ENCODE assay signal across 9 cellular contexts in genomic region chr14:50040401-50040775, GRCh38.
A peak's percentile ranks its signal among the peaks of the same experiment; 100 is the strongest.
DNase-seq lines count a peak whose midpoint lies in the region; ATAC-seq, FAIRE-seq and TF ChIP-seq lines count a peak whose summit lies in the region.
"Had no signal": no experiment of that assay in that cellular context is flagged by ENCODE, and none has a peak within 500 bp of the region (broad histone marks: within the 10 kb centered on the region; RNA-seq: fewer than 3 reads in every experiment).

No MANE protein-coding gene starts in this region.

- peaks cover 29% of the 10 kb centered on the region for H3K4me1 Mint-ChIP-seq in astrocyte (ENCODE audit: low read depth, unreplicated experiment)

- H3K4me3 Mint-ChIP-seq in astrocyte (ENCODE audit: unreplicated experiment), result no peak overlapping the region

- H3K27ac ChIP-seq in AG04450 (ENCODE audit: low read depth, low read length) (peak overlapping the region; percentile 63), astrocyte (ENCODE audit: low read depth, low read length) (peak overlapping the region; percentile 75)

- peak; percentile 47 for DNase-seq in AG04450 (ENCODE audit: low read depth, low spot score)
- peak; percentile 86 for DNase-seq in SIG-M5 treated with dmso at 0.1 percent for 504 hours (lab: John Stamatoyannopoulos, UW; ENCODE audit: unreplicated experiment)
- peak; percentile 77 for DNase-seq in astrocyte (ENCODE audit: low read depth)
- peak in 1 of 3 donors; percentile 57 for DNase-seq in mucosa of descending colon
- DNase-seq in D341Med (ENCODE audit: low spot score), result no peak

- peak overlapping the region; percentile 54 for H2AFZ ChIP-seq in astrocyte (ENCODE audit: low read depth, low read length)

- intact Hi-C loops in mucosa of descending colon (cut with DNase I, micrococcal nuclease), result loop anchor here in 1 of 2 donors (10.0 kb wide), 1 partner anchor 176 kb away; no protein-coding TSS in a partner anchor

- no peak for FAIRE-seq in astrocyte (lab: Jason Lieb, UNC)
- FAIRE-seq: colon had no signal

- H3K9ac ChIP-seq in astrocyte (ENCODE audit: low read length), result peak overlapping the region; percentile 31

- no peak for TF ChIP-seq CTCF in AG04450 (IDR thresholded peaks at IDR 0.05; ENCODE audit: low read depth, low read length)
- TF ChIP-seq CTCF in astrocyte (IDR thresholded peaks at IDR 0.05; ENCODE audit: insufficient read depth, low read depth, low read length), result no peak
- TF ChIP-seq CTCF in mucosa of descending colon (IDR thresholded peaks at IDR 0.05), result no peak

- CTCF ChIA-PET in AG04450 (lab: Charles Lee), result interaction anchor here (1.5 kb wide), 1 partner anchor 178 kb away, joined by 4 read pairs; no protein-coding TSS in a partner anchor

- peaks cover 6% of the 10 kb centered on the region for H3K9me3 Mint-ChIP-seq in astrocyte (ENCODE audit: unreplicated experiment)

- H3K27ac Mint-ChIP-seq in astrocyte (ENCODE audit: unreplicated experiment), result peak overlapping the region; percentile 91

- H3K79me2 ChIP-seq in astrocyte (ENCODE audit: insufficient read depth, low read length), result no peaks in the 10 kb centered on the region

- H3K9me3 ChIP-seq in AG04450 (ENCODE audit: control insufficient read depth, insufficient read depth, low read length) (peaks cover 7% of the 10 kb centered on the region; the same call in 1 of the 2 replicates), astrocyte (ENCODE audit: insufficient read depth, low read depth, low read length) (no peaks in the 10 kb centered on the region), mucosa of descending colon (no peaks in the 10 kb centered on the region)

- H3K36me3 ChIP-seq in astrocyte (ENCODE audit: insufficient read depth, low read length) (no peaks in the 10 kb centered on the region), mucosa of descending colon (ENCODE audit: low read depth) (no peaks in the 10 kb centered on the region)

- ATAC-seq in GM21529 (IDR thresholded peaks at IDR 0.05; ENCODE audit: unreplicated experiment), result peak; percentile 24
- ATAC-seq in mucosa of descending colon, result peak; percentile 81
- no peak for ATAC-seq in GM18498 (IDR thresholded peaks at IDR 0.05; ENCODE audit: unreplicated experiment)
- no peak for ATAC-seq in HG03342 (IDR thresholded peaks at IDR 0.05; ENCODE audit: unreplicated experiment)

- H3K27me3 Mint-ChIP-seq in astrocyte (ENCODE audit: low read depth, unreplicated experiment), result no peaks in the 10 kb centered on the region

- H3K36me3 Mint-ChIP-seq in astrocyte (ENCODE audit: low read depth, unreplicated experiment), result no peaks in the 10 kb centered on the region

- H3K4me1 ChIP-seq in astrocyte (ENCODE audit: insufficient read depth, low read length) (peaks cover 47% of the 10 kb centered on the region), mucosa of descending colon (ENCODE audit: low read depth) (peaks cover 36% of the 10 kb centered on the region)

- peak overlapping the region; percentile 58 for H3K4me2 ChIP-seq in astrocyte (ENCODE audit: low read length)

- H3K27me3 ChIP-seq in AG04450 (ENCODE audit: control insufficient read depth, insufficient read depth, low read length) (no peaks in the 10 kb centered on the region), astrocyte (ENCODE audit: insufficient read depth, low read length) (no peaks in the 10 kb centered on the region)

- H4K20me1 ChIP-seq in astrocyte (ENCODE audit: insufficient read depth, low read length), result no peaks in the 10 kb centered on the region

- H3K4me3 ChIP-seq in AG04450 (ENCODE audit: low read depth, low read length) (no peak overlapping the region), astrocyte (ENCODE audit: insufficient read depth, low read depth, low read length) (no peak overlapping the region), mucosa of descending colon (no peak overlapping the region)

- POLR2A ChIA-PET in AG04450 (lab: Yijun Ruan, JAX), result interaction anchor here (0.9 to 1.0 kb wide), 2 partner anchors 27 to 148 kb away, joined by 3 read pairs; no protein-coding TSS in a partner anchor

Comparison
In these comparisons a context has a peak if more than half of its experiments do, and no peak if none do; other contexts are left out.
1. ATAC-seq: peak in GM21529 (single experiment) and mucosa of descending colon (single experiment); none in GM18498 (single experiment) and HG03342 (single experiment).